Comparison of ENCODE assay signal across 17 cellular contexts in genomic region chr18:36162981-36163380, GRCh38. TPM values are rescaled to one million over a fixed set of nuclear protein-coding genes. Genes with fewer than 3 reads are reported as not detected.
DNase-seq lines count a peak whose midpoint lies in the region; ATAC-seq and TF ChIP-seq lines count a peak whose summit lies in the region.
"Had no signal": no experiment of that assay in that cellular context is flagged by ENCODE, and none has a peak within 500 bp of the region (broad histone marks: within the 10 kb centered on the region; RNA-seq: fewer than 3 reads in every experiment).

No MANE protein-coding gene starts in this region.

- no peak overlapping the region for H3K4me3 Mint-ChIP-seq in activated CD8-positive, alpha-beta T cell treated with anti-CD3 and anti-CD28 coated beads for 36 hours
- no peak overlapping the region for H3K4me3 Mint-ChIP-seq in activated CD8-positive, alpha-beta T cell treated with anti-CD3 and anti-CD28 coated beads, Interleukin-2, amount 10 ng/mL, durations not matched to agents 7 days and 5 days
- H3K4me3 Mint-ChIP-seq in chondrocyte (ENCODE audit: unreplicated experiment), result no peak overlapping the region
- H3K4me3 Mint-ChIP-seq: CD4-positive, alpha-beta T cell had no signal

- no peaks in the 10 kb centered on the region for H3K27me3 Mint-ChIP-seq in activated CD8-positive, alpha-beta T cell treated with anti-CD3 and anti-CD28 coated beads for 36 hours
- H3K27me3 Mint-ChIP-seq in activated CD8-positive, alpha-beta T cell treated with anti-CD3 and anti-CD28 coated beads, Interleukin-2, amount 10 ng/mL, durations not matched to agents 7 days and 5 days (ENCODE audit: low read depth), result no peaks in the 10 kb centered on the region
- H3K27me3 Mint-ChIP-seq in chondrocyte (ENCODE audit: low read depth), result no peaks in the 10 kb centered on the region
- H3K27me3 Mint-ChIP-seq: CD4-positive, alpha-beta T cell had no signal

- CTCF ChIA-PET in activated CD8-positive, alpha-beta T cell treated with anti-CD3 and anti-CD28 coated beads for 36 hours (lab: Charles Lee), result no interaction called here
- CTCF ChIA-PET in activated CD8-positive, alpha-beta T cell treated with anti-CD3 and anti-CD28 coated beads, Interleukin-2, amount 10 ng/mL, durations not matched to agents 7 days and 5 days (lab: Charles Lee), result no interaction called here

- peak overlapping the region; percentile 13 for H3K27ac Mint-ChIP-seq in activated CD8-positive, alpha-beta T cell treated with anti-CD3 and anti-CD28 coated beads for 36 hours
- H3K27ac Mint-ChIP-seq in activated CD8-positive, alpha-beta T cell treated with anti-CD3 and anti-CD28 coated beads, Interleukin-2, amount 10 ng/mL, durations not matched to agents 7 days and 5 days, result no peak overlapping the region
- H3K27ac Mint-ChIP-seq in chondrocyte (ENCODE audit: unreplicated experiment), result peak overlapping the region; percentile 68
- H3K27ac Mint-ChIP-seq: CD4-positive, alpha-beta T cell had no signal

- DNase-seq in activated CD8-positive, alpha-beta T cell treated with anti-CD3 and anti-CD28 coated beads for 36 hours, result no peak
- no peak for DNase-seq in activated CD8-positive, alpha-beta T cell treated with anti-CD3 and anti-CD28 coated beads, Interleukin-2, amount 10 ng/mL, durations not matched to agents 7 days and 5 days
- DNase-seq in chondrocyte (ENCODE audit: low spot score) (no peak), fibroblast of pulmonary artery (ENCODE audit: low read depth) (peak; percentile 61), epidermal melanocyte (ENCODE audit: insufficient read length, low spot score) (no peak), NK-92 (lab: John Stamatoyannopoulos, UW; ENCODE audit: unreplicated experiment) (no peak), NCI-H1048 (lab: John Stamatoyannopoulos, UW) (no peak)
- DNase-seq: 8988T; AML-193; Calu3; CD4-positive, alpha-beta T cell; DMS153; DMS79 treated with DMSO at 0.1 percent for 48 hours; EL had no signal

- peaks cover 51% of the 10 kb centered on the region for H3K36me3 Mint-ChIP-seq in activated CD8-positive, alpha-beta T cell treated with anti-CD3 and anti-CD28 coated beads for 36 hours (ENCODE audit: low read depth)
- H3K36me3 Mint-ChIP-seq in activated CD8-positive, alpha-beta T cell treated with anti-CD3 and anti-CD28 coated beads, Interleukin-2, amount 10 ng/mL, durations not matched to agents 7 days and 5 days (ENCODE audit: low read depth), result peaks cover 55% of the 10 kb centered on the region
- peaks cover 43% of the 10 kb centered on the region for H3K36me3 Mint-ChIP-seq in chondrocyte (ENCODE audit: low read depth)

- no peak overlapping the region for H3K4me3 ChIP-seq in fibroblast of pulmonary artery (replicated peaks; ENCODE audit: low read depth, low read length)
- H3K4me3 ChIP-seq: BLaER1, HAP-1 had no signal

- H3K9me3 Mint-ChIP-seq in activated CD8-positive, alpha-beta T cell treated with anti-CD3 and anti-CD28 coated beads for 36 hours, result no peaks in the 10 kb centered on the region
- H3K9me3 Mint-ChIP-seq in activated CD8-positive, alpha-beta T cell treated with anti-CD3 and anti-CD28 coated beads, Interleukin-2, amount 10 ng/mL, durations not matched to agents 7 days and 5 days (ENCODE audit: insufficient read depth), result no peaks in the 10 kb centered on the region
- H3K9me3 Mint-ChIP-seq in chondrocyte (ENCODE audit: low read depth), result no peaks in the 10 kb centered on the region
- H3K9me3 Mint-ChIP-seq: CD4-positive, alpha-beta T cell had no signal

- peaks cover 9% of the 10 kb centered on the region for H3K4me1 Mint-ChIP-seq in activated CD8-positive, alpha-beta T cell treated with anti-CD3 and anti-CD28 coated beads for 36 hours (ENCODE audit: low read depth)
- H3K4me1 Mint-ChIP-seq in activated CD8-positive, alpha-beta T cell treated with anti-CD3 and anti-CD28 coated beads, Interleukin-2, amount 10 ng/mL, durations not matched to agents 7 days and 5 days (ENCODE audit: low read depth), result peaks cover 3% of the 10 kb centered on the region
- H3K4me1 Mint-ChIP-seq in chondrocyte (ENCODE audit: low read depth), result peaks cover 18% of the 10 kb centered on the region

- intact Hi-C loops in activated CD8-positive, alpha-beta T cell treated with anti-CD3 and anti-CD28 coated beads for 36 hours (cut with micrococcal nuclease), result no loop called here

- no peak for ATAC-seq in activated CD8-positive, alpha-beta T cell treated with anti-CD3 and anti-CD28 coated beads for 36 hours
- no peak for ATAC-seq in activated CD8-positive, alpha-beta T cell treated with anti-CD3 and anti-CD28 coated beads, Interleukin-2, amount 10 ng/mL, durations not matched to agents 7 days and 5 days
- no peak for ATAC-seq in HG03025 (IDR thresholded peaks at IDR 0.05; ENCODE audit: low FRiP score, unreplicated experiment)

- POLR2A ChIA-PET in activated CD8-positive, alpha-beta T cell treated with anti-CD3 and anti-CD28 coated beads for 36 hours (lab: Charles Lee), result interaction anchor here (1.0 to 1.2 kb wide), 2 partner anchors 33 to 35 kb away, joined by 3 read pairs; no protein-coding TSS in a partner anchor
- POLR2A ChIA-PET in activated CD8-positive, alpha-beta T cell treated with anti-CD3 and anti-CD28 coated beads, Interleukin-2, amount 10 ng/mL, durations not matched to agents 7 days and 5 days (lab: Charles Lee), result no interaction called here

- no peak for TF ChIP-seq CTCF in activated CD8-positive, alpha-beta T cell treated with anti-CD3 and anti-CD28 coated beads for 36 hours (IDR thresholded peaks at IDR 0.05)
- TF ChIP-seq CTCF in chondrocyte (IDR thresholded peaks at IDR 0.05), result no peak
- no peak for TF ChIP-seq CTCF in fibroblast of pulmonary artery (IDR thresholded peaks at IDR 0.05; ENCODE audit: low read length, missing control alignments)

RNA-seq across cellular contexts. Expression of gene MOCOS, which starts 24.3 kb away (rescaled TPM):
- under 1 TPM; 0.13 to 0.18 TPM for total RNA-seq in activated CD8-positive, alpha-beta T cell treated with anti-CD3 and anti-CD28 coated beads for 36 hours
- under 1 TPM; 0.21 to 0.47 TPM for total RNA-seq in activated CD8-positive, alpha-beta T cell treated with anti-CD3 and anti-CD28 coated beads, Interleukin-2, amount 10 ng/mL, durations not matched to agents 7 days and 5 days
- 6.7 to 15.7 TPM (median 13.2 TPM) in 3 replicates for total RNA-seq in chondrocyte
- total RNA-seq: CD4-positive, alpha-beta T cell had no signal

RNA-seq across cellular contexts. Expression of gene ELP2, which starts 33.3 kb away (rescaled TPM):
- 100 to 1,000 TPM in 1 of 2 experiments, 10 to 100 TPM in 1; 98.8 to 105 TPM for total RNA-seq in activated CD8-positive, alpha-beta T cell treated with anti-CD3 and anti-CD28 coated beads for 36 hours
- total RNA-seq in activated CD8-positive, alpha-beta T cell treated with anti-CD3 and anti-CD28 coated beads, Interleukin-2, amount 10 ng/mL, durations not matched to agents 7 days and 5 days, result 10 to 100 TPM; 57.6 to 60.1 TPM
- total RNA-seq in chondrocyte, result 67.1 to 77.2 TPM (median 70.5 TPM) in 3 replicates

RNA-seq across cellular contexts. Expression of gene SLC39A6, which starts 33.8 kb away (rescaled TPM):
- total RNA-seq in activated CD8-positive, alpha-beta T cell treated with anti-CD3 and anti-CD28 coated beads for 36 hours, result 10 to 100 TPM; 20.6 to 20.8 TPM
- 10 to 100 TPM; 19.4 to 19.7 TPM for total RNA-seq in activated CD8-positive, alpha-beta T cell treated with anti-CD3 and anti-CD28 coated beads, Interleukin-2, amount 10 ng/mL, durations not matched to agents 7 days and 5 days
- total RNA-seq in chondrocyte, result 84.9 to 89.9 TPM (median 86.4 TPM) in 3 replicates
